In the genomic region with DNA sequence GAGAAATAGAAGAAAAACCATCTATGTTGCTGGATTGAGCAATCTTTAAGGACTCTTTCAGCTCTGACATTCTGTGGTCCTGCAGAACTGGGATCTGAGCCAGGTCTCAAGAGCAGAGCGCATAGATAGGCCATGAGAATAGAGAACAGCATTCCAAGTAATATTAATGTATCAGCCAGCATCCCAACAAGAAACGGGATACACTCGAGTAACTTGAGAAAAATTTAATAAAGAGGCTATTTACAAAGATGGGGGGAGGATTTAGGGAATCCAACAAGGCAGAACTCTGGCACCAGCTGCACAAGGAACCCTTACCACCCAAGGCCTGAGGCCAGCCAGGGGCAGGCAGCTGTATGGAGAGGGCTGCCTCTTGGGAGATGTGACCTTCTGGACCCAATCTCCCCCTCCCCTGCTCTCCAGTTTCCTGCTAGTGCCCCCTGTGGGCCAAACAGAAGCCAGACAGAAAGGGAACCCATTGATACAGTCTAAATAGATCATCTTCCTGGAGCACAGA, we compare ENCODE assay signal across 8 cellular contexts. TPM values are rescaled to one million over a fixed set of nuclear protein-coding genes. Genes with fewer than 3 reads are reported as not detected.
DNase-seq lines count a peak whose midpoint lies in the region; ATAC-seq and TF ChIP-seq lines count a peak whose summit lies in the region.

No MANE protein-coding gene starts in this region.

- H3K27ac ChIP-seq in brain microvascular endothelial cell = no peak overlapping the region

- no peaks in the 10 kb centered on the region for H3K27me3 ChIP-seq in brain microvascular endothelial cell (replicated peaks)

- peak; percentile 98 for DNase-seq in EH (ENCODE audit: low read depth)
- DNase-seq in LHCN-M2 (ENCODE audit: low read depth) = peak; percentile 88
- DNase-seq in brain microvascular endothelial cell = peak; percentile 91
- peak; percentile 86 for DNase-seq in myocyte (ENCODE audit: low read depth)
- no peak for DNase-seq in NCI-H2081 (lab: John Stamatoyannopoulos, UW)
- no peak for DNase-seq in mesenteric fat pad (ENCODE audit: low spot score)

- in situ Hi-C loops in brain microvascular endothelial cell (cut with HindIII; ENCODE audit: low pct_ligation_motif_present, low sequenced_read_pairs) = no loop called here

- no peak overlapping the region for H3K4me3 ChIP-seq in brain microvascular endothelial cell (ENCODE audit: low read depth, low read length)

- no peaks in the 10 kb centered on the region for H3K36me3 ChIP-seq in brain microvascular endothelial cell (replicated peaks)

- peak; percentile 69 for TF ChIP-seq CTCF in brain microvascular endothelial cell (IDR thresholded peaks at IDR 0.05; ENCODE audit: low read depth, low read length, missing control alignments)

- ATAC-seq in GM18909 (IDR thresholded peaks at IDR 0.05; ENCODE audit: poor library complexity, unreplicated experiment) = no peak
- no peak for ATAC-seq in GM21825 (IDR thresholded peaks at IDR 0.05; ENCODE audit: unreplicated experiment)

RNA-seq across cellular contexts. Expression of a gene that starts 8.2 kb away (rescaled TPM):
- total RNA-seq in LHCN-M2 (2014; rRNA removed) (5.0 and 5.8 TPM in 2 replicates), myocyte (2.4 and 2.5 TPM in 2 replicates), mesenteric fat pad (9.5 TPM)
- polyA plus RNA-seq in LHCN-M2 (2012) = 1.5 TPM
- polyA plus RNA-seq in myocyte (2012) = 0.93 TPM

RNA-seq across cellular contexts. Expression of a gene that starts 22.2 kb away (rescaled TPM):
- total RNA-seq in LHCN-M2 (2014; rRNA removed) (4.2 and 4.7 TPM in 2 replicates), myocyte (4.6 and 6.2 TPM in 2 replicates), mesenteric fat pad (9.7 TPM)
- polyA plus RNA-seq in LHCN-M2 (2012) = 2.0 TPM
- 0.86 TPM for polyA plus RNA-seq in myocyte (2012)

Comparison
In these comparisons a context has a peak if more than half of its experiments do, and no peak if none do; other contexts are left out.
1. DNase-seq: peak in EH (single experiment), LHCN-M2 (single experiment), brain microvascular endothelial cell (single experiment) and myocyte (single experiment); none in NCI-H2081 (0 of 2) and mesenteric fat pad (single experiment).